ENCODE assay signal across 11 cellular contexts in the genomic region with DNA sequence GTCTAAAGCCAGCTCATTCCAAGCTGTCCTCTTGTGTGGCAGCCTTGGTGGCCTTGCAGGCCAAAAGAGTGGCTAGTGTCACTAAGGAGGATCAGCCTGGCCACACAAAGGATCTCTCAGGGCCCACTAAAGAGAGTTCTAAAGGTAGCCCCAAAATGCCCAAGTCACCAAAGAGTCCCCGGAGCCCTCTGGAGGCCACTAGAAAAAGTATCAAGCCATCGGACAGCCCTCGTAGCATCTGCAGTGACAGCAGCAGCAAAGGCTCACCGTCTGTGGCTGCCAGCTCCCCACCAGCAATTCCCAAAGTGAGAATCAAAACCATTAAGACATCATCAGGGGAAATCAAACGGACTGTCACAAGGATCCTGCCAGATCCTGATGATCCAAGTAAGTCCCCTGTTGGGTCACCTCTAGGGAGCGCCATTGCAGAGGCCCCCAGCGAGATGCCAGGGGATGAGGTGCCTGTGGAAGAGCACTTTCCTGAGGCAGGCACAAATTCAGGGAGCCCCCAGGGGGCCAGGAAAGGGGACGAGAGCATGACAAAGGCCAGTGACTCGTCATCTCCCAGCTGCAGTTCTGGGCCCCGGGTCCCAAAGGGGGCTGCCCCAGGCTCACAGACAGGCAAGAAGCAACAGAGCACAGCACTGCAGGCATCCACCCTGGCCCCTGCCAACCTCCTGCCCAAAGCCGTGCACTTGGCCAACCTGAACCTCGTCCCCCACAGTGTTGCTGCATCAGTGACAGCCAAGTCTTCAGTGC. TPM values are rescaled to one million over a fixed set of nuclear protein-coding genes. Genes with fewer than 3 reads are reported as not detected.
DNase-seq lines count a peak whose midpoint lies in the region; ATAC-seq and TF ChIP-seq lines count a peak whose summit lies in the region.
"Had no signal": no experiment of that assay in that cellular context is flagged by ENCODE, and none has a peak within 500 bp of the region (broad histone marks: within the 10 kb centered on the region; RNA-seq: fewer than 3 reads in every experiment).

No MANE protein-coding gene starts in this region.

- BruUV-seq in A673 (replicated peaks; lab: Mats Ljungman, UMichigan) = TSS peak; percentile 34

- H3K36me3 ChIP-seq in A673 (ENCODE audit: insufficient read depth, low read length, poor library complexity, severe bottlenecking) = peaks cover 28% of the 10 kb centered on the region
- H3K36me3 ChIP-seq in GM06990 (ENCODE audit: control insufficient read depth, insufficient read depth, low read length) = peaks cover 26% of the 10 kb centered on the region

- H3K27me3 ChIP-seq in A673 (replicated peaks; ENCODE audit: insufficient read depth, low read depth, low read length, poor library complexity) (no peaks in the 10 kb centered on the region), GM06990 (replicated peaks; ENCODE audit: control insufficient read depth, insufficient read depth, low read length) (no peaks in the 10 kb centered on the region)

- H3K4me3 ChIP-seq in A673 (ENCODE audit: low read depth, low read length, poor library complexity, severe bottlenecking) (no peak overlapping the region), GM06990 (replicated peaks; ENCODE audit: low read depth, low read length) (no peak overlapping the region)

- H3K4me1 ChIP-seq in A673 (ENCODE audit: insufficient read depth, low read length, poor library complexity, severe bottlenecking) = no peaks in the 10 kb centered on the region

- H3K27ac ChIP-seq in A673 (ENCODE audit: low read depth, low read length, poor library complexity, severe bottlenecking) = no peak overlapping the region

- intact Hi-C loops in A673 (cut with micrococcal nuclease; ENCODE audit: unreplicated experiment) = no loop called here

- POLR2A ChIA-PET in A673 (lab: Charles Lee; ENCODE audit: low non-redundant PET) (no interaction called here), WTC11 (lab: Charles Lee) (interaction anchor here (0.5 kb wide), 1 partner anchor 134 kb away, joined by 3 read pairs; no protein-coding TSS in a partner anchor)

- H3K36me3 Mint-ChIP-seq in WTC11 = peaks cover 31% of the 10 kb centered on the region

- TF ChIP-seq CTCF in A673 (conservative IDR thresholded peaks at IDR 0.05; ENCODE audit: low read depth, low read length) (peak; percentile 25; the same call in 1 of the 2 replicates), GM06990 (IDR thresholded peaks at IDR 0.05; ENCODE audit: insufficient read depth, low read length, poor library complexity, severe bottlenecking) (peak; percentile 0), WTC11 (IDR thresholded peaks at IDR 0.05) (no peak)

- DNase-seq in A673 (ENCODE audit: low spot score) = no peak
- no peak for DNase-seq in GM06990 (ENCODE audit: extremely low read depth, insufficient read length)
- peak; percentile 65 for DNase-seq in WTC11 (ENCODE audit: low spot score)
- peak; percentile 33 for DNase-seq in iPS DF 19.7 (ENCODE audit: low read depth, low spot score)
- no peak for DNase-seq in NCI-H345 (lab: John Stamatoyannopoulos, UW)
- DNase-seq in stimulated activated naive CD4-positive, alpha-beta T cell (lab: John Stamatoyannopoulos, UW) = no peak
- no peak for DNase-seq in cerebellar nuclear complex (lab: John Stamatoyannopoulos, UW)
- DNase-seq in activated CD4-positive, alpha-beta T cell treated with anti-CD3 and anti-CD28 coated beads for 4 hours = no peak
- DNase-seq: activated CD4-positive, CD25-positive, alpha-beta regulatory T cell; NCI-H2107 had no signal

- ATAC-seq in WTC11 = peak; percentile 79

- CTCF ChIA-PET in A673 (lab: Charles Lee) = no interaction called here
- CTCF ChIA-PET in WTC11 (lab: Charles Lee) = interaction anchor here (0.7 to 1.3 kb wide), 5 partner anchors 12 to 68 kb away, joined by 3 to 6 read pairs (median 4); a partner anchor contains a TSS

- no peaks in the 10 kb centered on the region for H3K9me3 Mint-ChIP-seq in WTC11
- H3K9me3 Mint-ChIP-seq: natural killer cell treated with Interleukin-12 subunit alpha and Interleukin-12 subunit beta and Interleukin-15 and Interleukin-18, amount 100 ng/mL, for 72 hours had no signal

- peak overlapping the region; percentile 69 for H3K27ac Mint-ChIP-seq in WTC11

- H3K27me3 Mint-ChIP-seq in WTC11 (ENCODE audit: low read depth) = no peaks in the 10 kb centered on the region
- H3K27me3 Mint-ChIP-seq: natural killer cell treated with Interleukin-12 subunit alpha and Interleukin-12 subunit beta and Interleukin-15 and Interleukin-18, amount 100 ng/mL, for 72 hours had no signal

- H3K9me3 ChIP-seq in A673 (ENCODE audit: low read depth, low read length, poor library complexity, severe bottlenecking) = no peaks in the 10 kb centered on the region

- H3K4me3 Mint-ChIP-seq in WTC11 = no peak overlapping the region
- H3K4me3 Mint-ChIP-seq: natural killer cell treated with Interleukin-12 subunit alpha and Interleukin-12 subunit beta and Interleukin-15 and Interleukin-18, amount 100 ng/mL, for 72 hours had no signal

- H3K4me1 Mint-ChIP-seq in WTC11 = peaks cover 18% of the 10 kb centered on the region

TF ChIP-seq in WTC11, 78 proteins besides CTCF, POLR2A, EP300 and RAD21:
- 0 out of 2 replicates have a peak, but pooled peaks have one; percentile 19 for TF ChIP-seq ZNF423 (CRISPR knock-in tag; IDR thresholded peaks at IDR 0.05)
- no peak for TF ChIP-seq SMAD4 (CRISPR knock-in tag; IDR thresholded peaks at IDR 0.05)

RNA-seq across cellular contexts. Expression of a gene that starts 33.5 kb away (rescaled TPM):
- total RNA-seq in A673 (2021) = 0.67 and 0.70 TPM in 2 replicates
- total RNA-seq in WTC11 (2021) = 16.5 to 23.0 TPM (median 20.9 TPM) in 3 replicates

RNA-seq across cellular contexts. Expression of a gene that starts 35.3 kb away (rescaled TPM):
- 32.9 and 37.2 TPM in 2 replicates for total RNA-seq in A673 (2021)
- total RNA-seq in WTC11 (2021) = 26.7 to 28.0 TPM (median 27.6 TPM) in 3 replicates

Comparison
In these comparisons a context has a peak if more than half of its experiments do, and no peak if none do; other contexts are left out.
1. DNase-seq: peak in WTC11 (single experiment) and iPS DF 19.7 (single experiment); none in A673 (single experiment), GM06990 (single experiment), NCI-H345 (single experiment), stimulated activated naive CD4-positive, alpha-beta T cell (0 of 6), cerebellar nuclear complex (0 of 2) and activated CD4-positive, alpha-beta T cell treated with anti-CD3 and anti-CD28 coated beads for 4 hours (0 of 2).
2. RNA of a gene that starts 33.5 kb away (total RNA-seq): 16.5 to 23.0 TPM in WTC11; 0.67 to 0.70 TPM in A673; every median in the first group is over 10 times any median in the second.